11 cellular contexts compared by ENCODE assay signal in the genomic region with DNA sequence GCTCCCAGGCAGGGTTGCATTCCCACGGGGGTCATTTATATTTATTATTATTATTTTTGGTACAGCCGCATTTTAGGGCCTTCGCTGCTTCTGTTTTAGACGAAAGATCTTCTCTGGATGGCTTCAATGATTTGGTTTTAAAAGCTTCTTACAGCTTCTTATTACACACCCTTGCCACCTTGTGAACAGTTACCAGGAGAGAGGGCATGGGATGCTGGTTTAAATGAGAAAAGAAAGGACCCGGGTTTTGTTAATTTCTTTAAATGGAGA. TPM values are rescaled to one million over a fixed set of nuclear protein-coding genes. Genes with fewer than 3 reads are reported as not detected.
DNase-seq lines count a peak whose midpoint lies in the region; ATAC-seq and TF ChIP-seq lines count a peak whose summit lies in the region.
"Had no signal": no experiment of that assay in that cellular context is flagged by ENCODE, and none has a peak within 500 bp of the region (broad histone marks: within the 10 kb centered on the region; RNA-seq: fewer than 3 reads in every experiment).

No MANE protein-coding gene starts in this region.

- intact Hi-C loops in adrenal gland (cut with DNase I): loop anchor here in 1 of 2 donors (5.0 kb wide), 1 partner anchor 57 kb away; no protein-coding TSS in a partner anchor

- H3K9me3 ChIP-seq in adrenal gland (replicated peaks in 1 of 3) (no peaks in the 10 kb centered on the region), mesenchymal stem cell (ENCODE audit: control insufficient read depth, low read length) (no peaks in the 10 kb centered on the region), thymus (ENCODE audit: control insufficient read depth) (no peaks in the 10 kb centered on the region), SJCRH30 (replicated peaks) (no peaks in the 10 kb centered on the region)

- peaks cover 26% of the 10 kb centered on the region for H3K79me1 ChIP-seq in mesenchymal stem cell (replicated peaks; ENCODE audit: low read length, poor library complexity, severe bottlenecking)

- no peak overlapping the region for H2BK5ac ChIP-seq in mesenchymal stem cell (ENCODE audit: low read depth, low read length, poor library complexity, severe bottlenecking)

- H3K27ac Mint-ChIP-seq in activated T-cell treated with anti-CD3 and anti-CD28 coated beads, Interleukin-2, amount 50 U/mL, for 72 hours: no peak overlapping the region

- peak overlapping the region; percentile 68 for H2BK120ac ChIP-seq in mesenchymal stem cell (ENCODE audit: low read depth, low read length)

- peak overlapping the region; percentile 86 for H3K9ac ChIP-seq in mesenchymal stem cell (ENCODE audit: low read length)

- H3K27ac ChIP-seq in adrenal gland (peak overlapping the region in 3 of 5 donors; percentile 79 to 96 (median 82)), mesenchymal stem cell (ENCODE audit: low read length, poor library complexity, severe bottlenecking) (no peak overlapping the region), thymus (ENCODE audit: low read depth) (no peak overlapping the region), SJCRH30 (no peak overlapping the region)

- H2BK15ac ChIP-seq in mesenchymal stem cell (ENCODE audit: low read depth, poor library complexity, severe bottlenecking): no peak overlapping the region

- no peak for DNase-seq in activated T-cell treated with anti-CD3 and anti-CD28 coated beads, Interleukin-2, amount 50 U/mL, for 72 hours
- DNase-seq in activated T-cell treated with anti-CD3 and anti-CD28 coated beads for 4 hours (no peak), adrenal gland (no peak), mesenchymal stem cell (no peak), SJCRH30 (no peak), nucleus accumbens (lab: John Stamatoyannopoulos, UW) (no peak)
- DNase-seq: activated gamma-delta T cell treated with Interleukin-2 at 50 U/mL for 16 hours, NCI-H2029 had no signal

- H4K91ac ChIP-seq in mesenchymal stem cell (ENCODE audit: low read length): no peak overlapping the region

- H3K4me3 ChIP-seq in adrenal gland: peak overlapping the region in 2 of 4 donors; percentile 70 to 99
- H3K4me3 ChIP-seq in mesenchymal stem cell (ENCODE audit: insufficient read depth in 1 of 2, low read depth in 1 of 2, low read length in 2 of 2): peak overlapping the region in 1 of 2 experiments; percentile 91
- peak overlapping the region; percentile 55 for H3K4me3 ChIP-seq in thymus (ENCODE audit: low read length)
- H3K4me3 ChIP-seq in SJCRH30: no peak overlapping the region

- no peak overlapping the region for H2AK5ac ChIP-seq in mesenchymal stem cell (ENCODE audit: low read length, severe bottlenecking)

- H3K4me2 ChIP-seq in mesenchymal stem cell (ENCODE audit: low read length, poor library complexity, severe bottlenecking): peak overlapping the region; percentile 99

- 30 to 41% (median 40%) methylated on average over 5 of the region's 5 CpGs for WGBS in adrenal gland, 4 donors
- 88% methylated on average over 4 of the region's 5 CpGs for WGBS in mesenchymal stem cell
- 94% methylated on average over 5 of the region's 5 CpGs for WGBS in thymus

- no peak overlapping the region for H2BK12ac ChIP-seq in mesenchymal stem cell (ENCODE audit: low read length in 2 of 2)

- no peak overlapping the region for H3K4ac ChIP-seq in mesenchymal stem cell (ENCODE audit: low read depth in 1 of 2, low read length in 2 of 2)

- no peak overlapping the region for H4K8ac ChIP-seq in mesenchymal stem cell (ENCODE audit: low read length)

- no peak overlapping the region for H2AFZ ChIP-seq in mesenchymal stem cell (ENCODE audit: low read depth, low read length)

- H3K4me1 ChIP-seq in adrenal gland (replicated peaks in 1 of 2): peaks cover 12 to 46% of the 10 kb centered on the region in 2 donors
- peaks cover 33% of the 10 kb centered on the region for H3K4me1 ChIP-seq in mesenchymal stem cell (ENCODE audit: control insufficient read depth, insufficient read depth, low read depth, low read length)
- H3K4me1 ChIP-seq in thymus (ENCODE audit: control insufficient read depth, insufficient read depth, low read length): no peaks in the 10 kb centered on the region
- H3K4me1 ChIP-seq in SJCRH30: peaks cover 7% of the 10 kb centered on the region

- H3K36me3 ChIP-seq in adrenal gland (replicated peaks in 1 of 2) (no peaks in the 10 kb centered on the region), mesenchymal stem cell (ENCODE audit: control insufficient read depth in 1 of 2, insufficient read depth in 2 of 2, low read depth in 1 of 2, low read length in 2 of 2) (peaks cover 0 to 4% of the 10 kb centered on the region in 2 experiments), thymus (ENCODE audit: control insufficient read depth, insufficient read depth) (no peaks in the 10 kb centered on the region), SJCRH30 (no peaks in the 10 kb centered on the region)

- ATAC-seq in activated T-cell treated with anti-CD3 and anti-CD28 coated beads, Interleukin-2, amount 50 U/mL, for 72 hours (replicated peaks in 1 of 2): no peak
- ATAC-seq in activated CD4-positive, CD25-positive, alpha-beta regulatory T cell treated with anti-CD3 and anti-CD28 coated beads, Interleukin-2, amount 50 U/mL, for 24 hours: no peak

- H3K36me3 Mint-ChIP-seq in activated T-cell treated with anti-CD3 and anti-CD28 coated beads, Interleukin-2, amount 50 U/mL, for 72 hours (ENCODE audit: insufficient read depth in 2 of 2): peaks cover 0 to 2% of the 10 kb centered on the region in 2 donors

- H3K27me3 ChIP-seq in adrenal gland (no peaks in the 10 kb centered on the region), mesenchymal stem cell (ENCODE audit: control insufficient read depth in 1 of 2, insufficient read depth in 1 of 2, low read length in 2 of 2) (peaks cover 0 to 4% of the 10 kb centered on the region in 2 experiments), thymus (ENCODE audit: control insufficient read depth, insufficient read depth) (peaks cover 48% of the 10 kb centered on the region), SJCRH30 (0 out of 2 replicates have a peak, but pooled peaks cover 3% of the 10 kb centered on the region)

- peak overlapping the region in 1 of 2 experiments; percentile 80 for H3K18ac ChIP-seq in mesenchymal stem cell (ENCODE audit: low read depth in 1 of 2, low read length in 2 of 2)

- H3K23ac ChIP-seq in mesenchymal stem cell (ENCODE audit: low read length in 2 of 2): no peak overlapping the region

- no peaks in the 10 kb centered on the region for H3K9me3 Mint-ChIP-seq in activated T-cell treated with anti-CD3 and anti-CD28 coated beads, Interleukin-2, amount 50 U/mL, for 72 hours
- H3K9me3 Mint-ChIP-seq: T-helper 2 cell treated with Interferon-gamma antibody and Interleukin-4, amounts not matched to agents 5 μg/mL and 100 μg/mL, for 36 hours had no signal

- H3K27me3 Mint-ChIP-seq in activated T-cell treated with anti-CD3 and anti-CD28 coated beads, Interleukin-2, amount 50 U/mL, for 72 hours (ENCODE audit: low read depth): peaks cover 39% of the 10 kb centered on the region

- no peak overlapping the region for H3K14ac ChIP-seq in mesenchymal stem cell (ENCODE audit: low read length in 2 of 2)

- H3K4me3 Mint-ChIP-seq in activated T-cell treated with anti-CD3 and anti-CD28 coated beads, Interleukin-2, amount 50 U/mL, for 72 hours: peak overlapping the region; percentile 15 to 87

- no peak for TF ChIP-seq CTCF in adrenal gland (IDR thresholded peaks at IDR 0.05)

- TF ChIP-seq POLR2A in adrenal gland (IDR thresholded peaks at IDR 0.05): no peak

- H3K4me1 Mint-ChIP-seq in activated T-cell treated with anti-CD3 and anti-CD28 coated beads, Interleukin-2, amount 50 U/mL, for 72 hours (ENCODE audit: low read depth): peaks cover 39% of the 10 kb centered on the region

RNA-seq across cellular contexts. Expression of gene SH3RF3, which starts 1.7 kb away (rescaled TPM):
- total RNA-seq in activated T-cell treated with anti-CD3 and anti-CD28 coated beads, Interleukin-2, amount 50 U/mL, for 72 hours: 1 to 10 TPM; 1.0 to 1.2 TPM
- 10 to 100 TPM in 6 of 8 donors, 1 to 10 TPM in 2; 9.5 to 19.1 (median 15.8) TPM for total RNA-seq in adrenal gland
- polyA plus RNA-seq in adrenal gland (10 to 100 TPM in 2 of 3 donors, 1 to 10 TPM in 1; 4.2 to 14.2 (median 10.0) TPM), thymus (8.2 TPM)
- 23.7 TPM for polyA plus RNA-seq in mesenchymal stem cell (2013, experiment 1 of 2)
- 23.0 TPM for polyA plus RNA-seq in mesenchymal stem cell (2013, experiment 2 of 2)
- 0.28 and 0.30 TPM in 2 replicates for total RNA-seq in SJCRH30 (2014; rRNA removed; shearing (Covaris generic))

Comparison
In these comparisons a context has a peak if more than half of its experiments do, and no peak if none do; other contexts are left out.
1. H3K27ac ChIP-seq: peak in adrenal gland (3 of 5); none in mesenchymal stem cell (single experiment), thymus (single experiment) and SJCRH30 (single experiment).